In genomic region chr17:71203953-71204352, GRCh38 we compare ENCODE assay signal across 18 cellular contexts.
"Had no signal": no experiment of that assay in that cellular context is flagged by ENCODE, and none has a peak within 500 bp of the region (broad histone marks: within the 10 kb centered on the region; RNA-seq: fewer than 3 reads in every experiment).

No MANE protein-coding gene starts in this region.

- FAIRE-seq: pancreas, TTC549 had no signal

- H3K27me3 ChIP-seq: brain microvascular endothelial cell, left lung, pancreas, sigmoid colon, thyroid gland had no signal

- H3K27ac ChIP-seq: brain microvascular endothelial cell, epithelial cell of prostate, left lung, pancreas, sigmoid colon, thyroid gland had no signal

- H3K36me3 ChIP-seq: brain microvascular endothelial cell, left lung, pancreas, sigmoid colon, thyroid gland had no signal

- ATAC-seq: effector memory CD8-positive, alpha-beta T cell; left lung; mucosa of descending colon; naive thymus-derived CD4-positive, alpha-beta T cell; pancreas; stimulated activated naive B cell treated with anti-CD40 and anti-IgM and Interleukin-4, amounts not matched to agents 10 μg/mL and 1 μg/mL and 100 μg/mL, for 72 hours had no signal

- H3K4me3 ChIP-seq: left lung, mucosa of descending colon, pancreas, sigmoid colon, thyroid gland had no signal

- H3K4me1 ChIP-seq: left lung, sigmoid colon, thyroid gland had no signal

- DNase-seq: activated CD4-positive, alpha-beta T cell treated with anti-CD3 and anti-CD28 coated beads, Interleukin-2, amount 10 ng/mL, durations not matched to agents 7 days and 5 days; activated CD4-positive, CD25-positive, alpha-beta regulatory T cell; activated CD8-positive, alpha-beta memory T cell treated with anti-CD3 and anti-CD28 coated beads, Interleukin-2, amount 50 U/mL, for 48 hours; activated naive CD4-positive, alpha-beta T cell; activated naive CD8-positive, alpha-beta T cell treated with anti-CD3 and anti-CD28 coated beads, Interleukin-2, amount 10 ng/mL, durations not matched to agents 7 days and 5 days; brain microvascular endothelial cell; effector memory CD8-positive, alpha-beta T cell; islet precursor cell; left lung; mucosa of descending colon; naive thymus-derived CD4-positive, alpha-beta T cell; pancreas; sigmoid colon; stimulated activated CD4-positive, alpha-beta T cell treated with anti-CD3 and anti-CD28 coated beads, Interleukin-12 subunit alpha, Interleukin-12 subunit beta, amount 100 ng/mL, for 4 hours; stimulated activated naive B cell treated with anti-CD40 and anti-IgM and Interleukin-4, amounts not matched to agents 10 μg/mL and 1 μg/mL and 100 μg/mL, for 72 hours had no signal

- H3K9me3 ChIP-seq: mucosa of descending colon, pancreas, sigmoid colon, thyroid gland had no signal
